ENCODE assay signal across 9 cellular contexts in genomic region chr22:19177164-19178064, GRCh38. TPM values are rescaled to one million over a fixed set of nuclear protein-coding genes. Genes with fewer than 3 reads are reported as not detected.
DNase-seq lines count a peak whose midpoint lies in the region; ATAC-seq and TF ChIP-seq lines count a peak whose summit lies in the region.
"Had no signal": no experiment of that assay in that cellular context is flagged by ENCODE, and none has a peak within 500 bp of the region (broad histone marks: within the 10 kb centered on the region; RNA-seq: fewer than 3 reads in every experiment).

No MANE protein-coding gene starts in this region.

- H3K9me3 ChIP-seq in RWPE2 (ENCODE audit: severe bottlenecking) (no peaks in the 10 kb centered on the region), fibroblast of lung (ENCODE audit: control insufficient read depth, insufficient read depth, low read depth, low read length) (no peaks in the 10 kb centered on the region)

- H3K36me3 ChIP-seq in RWPE2 (ENCODE audit: low read depth): peaks cover 21% of the 10 kb centered on the region
- H3K36me3 ChIP-seq in fibroblast of lung (ENCODE audit: control insufficient read depth, insufficient read depth, low read length): peaks cover 11% of the 10 kb centered on the region
- H3K36me3 ChIP-seq in rectal smooth muscle tissue (ENCODE audit: control insufficient read depth, insufficient read depth, low read length): peaks cover 2% of the 10 kb centered on the region

- H3K27me3 ChIP-seq in RWPE2 (ENCODE audit: insufficient read depth, poor library complexity, severe bottlenecking): no peaks in the 10 kb centered on the region
- H3K27me3 ChIP-seq in fibroblast of lung (ENCODE audit: control insufficient read depth, insufficient read depth, low read length): no peaks in the 10 kb centered on the region
- no peaks in the 10 kb centered on the region for H3K27me3 ChIP-seq in rectal smooth muscle tissue (ENCODE audit: control insufficient read depth, insufficient read depth, low read length)

- H2AFZ ChIP-seq in fibroblast of lung (ENCODE audit: low read length): no peak overlapping the region

- H3K9ac ChIP-seq in fibroblast of lung (ENCODE audit: insufficient read depth, low read length): peak overlapping the region; percentile 86
- H3K9ac ChIP-seq in rectal smooth muscle tissue (ENCODE audit: low read length): peak overlapping the region; percentile 56

- DNase-seq in GM12864 (ENCODE audit: low read depth) (no peak), RWPE2 (ENCODE audit: low spot score) (no peak), fibroblast of lung (ENCODE audit: low read depth in 2 of 2) (no peak), iPS-NIHi7 (ENCODE audit: extremely low spot score) (no peak), NCI-H446 treated with DMSO at 0.1 percent for 48 hours (lab: John Stamatoyannopoulos, UW) (no peak), AG08395 (ENCODE audit: low spot score) (no peak)
- no peak for DNase-seq in stimulated activated CD4-positive, alpha-beta T cell treated with anti-CD3 and anti-CD28 coated beads, Interleukin-12 subunit alpha, Interleukin-12 subunit beta, amount 100 ng/mL, for 4 hours

- H3K27ac ChIP-seq in RWPE2 (ENCODE audit: poor library complexity, severe bottlenecking) (peak overlapping the region; percentile 73), fibroblast of lung (ENCODE audit: insufficient read depth, low read length) (peak overlapping the region; percentile 82), rectal smooth muscle tissue (ENCODE audit: low read depth, low read length) (no peak overlapping the region)

- peak overlapping the region; percentile 77 for H3K4me3 ChIP-seq in GM12864 (ENCODE audit: low read depth, low read length)
- H3K4me3 ChIP-seq in RWPE2 (ENCODE audit: severe bottlenecking): peak overlapping the region; percentile 98
- peak overlapping the region; percentile 50 to 83 (median 74) for H3K4me3 ChIP-seq in fibroblast of lung (replicated peaks in 1 of 4; ENCODE audit: control extremely low read depth in 1 of 4, insufficient read depth in 1 of 4, low read depth in 3 of 4, low read length in 4 of 4)
- H3K4me3 ChIP-seq in rectal smooth muscle tissue (ENCODE audit: low read length): peak overlapping the region; percentile 72

- TF ChIP-seq CTCF in GM12864 (IDR thresholded peaks at IDR 0.05; ENCODE audit: low read depth, low read length, missing control alignments) (no peak), RWPE2 (IDR thresholded peaks at IDR 0.05; ENCODE audit: poor library complexity, severe bottlenecking) (no peak), fibroblast of lung (conservative IDR thresholded peaks at IDR 0.05 in 1 of 2, IDR thresholded peaks at IDR 0.05 in 1 of 2; ENCODE audit: low read depth in 1 of 2, low read length in 2 of 2) (no peak)

- no peak for ATAC-seq in RWPE2 (ENCODE audit: low read depth)

- peaks cover 18% of the 10 kb centered on the region for H3K4me1 ChIP-seq in RWPE2 (ENCODE audit: insufficient read depth, poor library complexity, severe bottlenecking)
- peaks cover 29% of the 10 kb centered on the region for H3K4me1 ChIP-seq in fibroblast of lung (ENCODE audit: control insufficient read depth, extremely low read depth, insufficient read depth, low read length)
- H3K4me1 ChIP-seq in rectal smooth muscle tissue (ENCODE audit: control insufficient read depth, insufficient read depth, low read length): peaks cover 16% of the 10 kb centered on the region

- H3K4me2 ChIP-seq in fibroblast of lung (ENCODE audit: extremely low read depth, insufficient read depth, low read length): peak overlapping the region; percentile 85

- no peaks in the 10 kb centered on the region for H4K20me1 ChIP-seq in fibroblast of lung (ENCODE audit: control insufficient read depth, extremely low read depth, insufficient read depth, low read length)

- peaks cover 40% of the 10 kb centered on the region for H3K79me2 ChIP-seq in fibroblast of lung (ENCODE audit: control insufficient read depth, insufficient read depth, low read length)

RNA-seq across cellular contexts. Expression of gene SLC25A1, which starts 1.1 kb away (rescaled TPM):
- 72.2 and 161 TPM in 2 replicates for total RNA-seq in fibroblast of lung
- polyA plus RNA-seq in fibroblast of lung: 44.3 and 56.1 TPM in 2 replicates
- polyA plus RNA-seq in fibroblast of lung (2012): 128 and 154 TPM in 2 replicates
- 154 and 206 TPM in 2 replicates for polyA minus RNA-seq in fibroblast of lung (ENCODE audit: low replicate concordance)

RNA-seq across cellular contexts. Expression of gene GSC2, which starts 27.3 kb away (rescaled TPM):
- not detected in 2 replicates for total RNA-seq in fibroblast of lung
- polyA plus RNA-seq in fibroblast of lung: not detected in 2 replicates
- not detected in 2 replicates for polyA plus RNA-seq in fibroblast of lung (2012)
- not detected in 2 replicates for polyA minus RNA-seq in fibroblast of lung (ENCODE audit: low replicate concordance)
- total RNA-seq: HT1080 had no signal

RNA-seq across cellular contexts. Expression of gene ESS2, which starts 33.0 kb away (rescaled TPM):
- 5.4 and 6.2 TPM in 2 replicates for total RNA-seq in fibroblast of lung
- polyA plus RNA-seq in fibroblast of lung: 7.5 and 9.5 TPM in 2 replicates
- polyA plus RNA-seq in fibroblast of lung (2012): 10.5 and 15.1 TPM in 2 replicates
- 6.1 and 6.8 TPM in 2 replicates for polyA minus RNA-seq in fibroblast of lung (ENCODE audit: low replicate concordance)

RNA-seq across cellular contexts. Expression of gene TSSK2, which starts 46.3 kb away (rescaled TPM):
- total RNA-seq in fibroblast of lung: not detected in 2 replicates
- not detected in 2 replicates for polyA plus RNA-seq in fibroblast of lung
- not detected in 2 replicates for polyA plus RNA-seq in fibroblast of lung (2012)
- not detected in 2 replicates for polyA minus RNA-seq in fibroblast of lung (ENCODE audit: low replicate concordance)
- total RNA-seq: HT1080 had no signal

RNA-seq across cellular contexts. Expression of gene DGCR2, which starts 55.2 kb away (rescaled TPM):
- 36.2 and 39.5 TPM in 2 replicates for total RNA-seq in fibroblast of lung
- 34.3 and 41.5 TPM in 2 replicates for polyA plus RNA-seq in fibroblast of lung
- polyA plus RNA-seq in fibroblast of lung (2012): 35.2 and 35.7 TPM in 2 replicates
- polyA minus RNA-seq in fibroblast of lung (ENCODE audit: low replicate concordance): 99.5 and 137 TPM in 2 replicates
